1 cellular context compared by ENCODE assay signal in the genomic region with DNA sequence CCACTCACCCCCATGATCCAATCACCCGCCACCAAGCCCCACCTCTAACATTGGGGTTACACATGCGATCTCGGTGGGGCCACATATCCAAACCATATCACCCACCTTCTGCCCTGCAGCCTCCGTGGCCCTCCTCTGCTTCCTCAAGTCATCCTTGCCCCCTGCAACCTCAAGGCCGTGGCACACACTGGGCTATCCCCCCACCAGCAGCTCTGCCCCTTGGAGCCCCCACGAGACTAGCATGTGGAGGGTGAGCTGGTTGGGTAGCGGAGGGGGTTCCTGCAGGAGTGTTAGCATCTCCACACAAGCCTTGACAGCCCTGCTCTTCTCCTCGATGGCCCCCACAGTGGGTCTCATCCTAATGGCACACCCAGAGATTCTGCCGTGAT.
TF ChIP-seq lines count a peak whose summit lies in the region.

No MANE protein-coding gene starts in this region.

TF ChIP-seq in IMR-90, 13 proteins besides CTCF, POLR2A, EP300 and RAD21 (continued from another document):
- TF ChIP-seq, protein P1, sequence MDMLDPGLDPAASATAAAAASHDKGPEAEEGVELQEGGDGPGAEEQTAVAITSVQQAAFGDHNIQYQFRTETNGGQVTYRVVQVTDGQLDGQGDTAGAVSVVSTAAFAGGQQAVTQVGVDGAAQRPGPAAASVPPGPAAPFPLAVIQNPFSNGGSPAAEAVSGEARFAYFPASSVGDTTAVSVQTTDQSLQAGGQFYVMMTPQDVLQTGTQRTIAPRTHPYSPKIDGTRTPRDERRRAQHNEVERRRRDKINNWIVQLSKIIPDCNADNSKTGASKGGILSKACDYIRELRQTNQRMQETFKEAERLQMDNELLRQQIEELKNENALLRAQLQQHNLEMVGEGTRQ (IDR thresholded peaks at IDR 0.05; ENCODE audit: low read depth, low read length) = no peak
- no peak for TF ChIP-seq NFE2L2 (IDR thresholded peaks at IDR 0.05; ENCODE audit: low read depth, low read length)
- TF ChIP-seq RFX5 (IDR thresholded peaks at IDR 0.05; ENCODE audit: low read depth, low read length) = no peak
